18 cellular contexts compared by ENCODE assay signal in the genomic region with DNA sequence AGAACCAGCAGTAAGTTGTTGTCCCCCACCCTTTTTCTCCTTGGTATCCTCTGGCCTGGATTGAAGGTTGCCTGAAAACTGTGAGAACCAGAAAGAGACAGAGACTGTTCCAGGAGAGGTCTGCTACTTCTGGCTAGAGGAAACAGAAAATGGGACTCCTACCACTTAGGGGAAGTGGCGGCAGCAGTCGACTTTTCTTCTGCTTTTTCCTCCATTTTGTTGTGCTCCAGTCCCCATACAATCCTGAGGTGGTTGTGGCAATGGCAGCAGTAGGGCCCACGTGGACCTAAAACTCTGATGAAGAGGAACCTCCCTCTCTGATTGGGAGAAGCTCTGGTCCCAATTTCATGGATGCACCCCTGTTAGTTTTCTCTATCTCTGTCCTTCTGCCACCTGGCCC.
"Had no signal": no experiment of that assay in that cellular context is flagged by ENCODE, and none has a peak within 500 bp of the region (broad histone marks: within the 10 kb centered on the region; RNA-seq: fewer than 3 reads in every experiment).

No MANE protein-coding gene starts in this region.

- H3K27ac ChIP-seq: adrenal gland, gastroesophageal sphincter, heart right ventricle, neural progenitor cell, ovary, sigmoid colon, suprapubic skin had no signal

- H3K36me3 ChIP-seq: adrenal gland, gastroesophageal sphincter, heart right ventricle, neural progenitor cell, ovary, sigmoid colon, spleen, suprapubic skin had no signal

- ATAC-seq: activated CD8-positive, alpha-beta T cell treated with anti-CD3 and anti-CD28 coated beads for 36 hours; gastroesophageal sphincter; heart right ventricle; left colon had no signal

- H3K4me3 Mint-ChIP-seq: activated CD8-positive, alpha-beta T cell treated with anti-CD3 and anti-CD28 coated beads for 36 hours; activated naive CD4-positive, alpha-beta T cell treated with anti-CD3 and anti-CD28 coated beads, Interleukin-2, amount 50 U/mL, for 24 hours; neural progenitor cell; stimulated activated naive CD8-positive, alpha-beta T cell treated with anti-CD3 and anti-CD28 coated beads, Interleukin-15, Interleukin-2, amounts not matched to agents 100 ng/mL and 50 ng/mL, for 24 hours; type B pancreatic cell had no signal

- H3K27me3 ChIP-seq: adrenal gland, gastroesophageal sphincter, neural progenitor cell, ovary, sigmoid colon, spleen, suprapubic skin had no signal

- H3K27ac Mint-ChIP-seq: activated CD8-positive, alpha-beta T cell treated with anti-CD3 and anti-CD28 coated beads for 36 hours; activated naive CD4-positive, alpha-beta T cell treated with anti-CD3 and anti-CD28 coated beads, Interleukin-2, amount 50 U/mL, for 24 hours; neural progenitor cell; stimulated activated naive CD8-positive, alpha-beta T cell treated with anti-CD3 and anti-CD28 coated beads, Interleukin-15, Interleukin-2, amounts not matched to agents 100 ng/mL and 50 ng/mL, for 24 hours; type B pancreatic cell had no signal

- H3K4me1 ChIP-seq: adrenal gland, gastroesophageal sphincter, suprapubic skin had no signal

- H2AFZ ChIP-seq: neural progenitor cell had no signal

- H3K9me3 ChIP-seq: adrenal gland, gastroesophageal sphincter, heart right ventricle, ovary, sigmoid colon, spleen, suprapubic skin had no signal

- H3K9ac ChIP-seq: neural progenitor cell had no signal

- DNase-seq: activated CD4-positive, alpha-beta T cell treated with anti-CD3 and anti-CD28 coated beads for 4 hours; activated CD8-positive, alpha-beta memory T cell treated with anti-CD3 and anti-CD28 coated beads, Interleukin-2, amount 50 U/mL, for 4 hours; activated CD8-positive, alpha-beta T cell treated with anti-CD3 and anti-CD28 coated beads for 36 hours; activated effector memory CD4-positive, alpha-beta T cell treated with anti-CD3 and anti-CD28 coated beads, Interleukin-2, amount 50 U/mL, for 16 hours; activated T-cell treated with anti-CD3 and anti-CD28 coated beads, Interleukin-2, amount 50 U/mL, for 48 hours; heart right ventricle; left colon; ovary; sigmoid colon; spleen had no signal

- H3K27me3 Mint-ChIP-seq: activated CD8-positive, alpha-beta T cell treated with anti-CD3 and anti-CD28 coated beads for 36 hours; activated naive CD4-positive, alpha-beta T cell treated with anti-CD3 and anti-CD28 coated beads, Interleukin-2, amount 50 U/mL, for 24 hours; stimulated activated naive CD8-positive, alpha-beta T cell treated with anti-CD3 and anti-CD28 coated beads, Interleukin-15, Interleukin-2, amounts not matched to agents 100 ng/mL and 50 ng/mL, for 24 hours; type B pancreatic cell had no signal

- H3K36me3 Mint-ChIP-seq: activated naive CD4-positive, alpha-beta T cell treated with anti-CD3 and anti-CD28 coated beads, Interleukin-2, amount 50 U/mL, for 24 hours; neural progenitor cell; type B pancreatic cell had no signal

- H3K4me3 ChIP-seq: adrenal gland, gastroesophageal sphincter, heart right ventricle, lung, neural progenitor cell, ovary, sigmoid colon, spleen, suprapubic skin had no signal

- H3K4me2 ChIP-seq: neural progenitor cell had no signal

- H3K9me3 Mint-ChIP-seq: activated naive CD4-positive, alpha-beta T cell treated with anti-CD3 and anti-CD28 coated beads, Interleukin-2, amount 50 U/mL, for 24 hours; stimulated activated naive CD8-positive, alpha-beta T cell treated with anti-CD3 and anti-CD28 coated beads, Interleukin-15, Interleukin-2, amounts not matched to agents 100 ng/mL and 50 ng/mL, for 24 hours had no signal
